Comparison of ENCODE assay signal across 34 cellular contexts in the genomic region with DNA sequence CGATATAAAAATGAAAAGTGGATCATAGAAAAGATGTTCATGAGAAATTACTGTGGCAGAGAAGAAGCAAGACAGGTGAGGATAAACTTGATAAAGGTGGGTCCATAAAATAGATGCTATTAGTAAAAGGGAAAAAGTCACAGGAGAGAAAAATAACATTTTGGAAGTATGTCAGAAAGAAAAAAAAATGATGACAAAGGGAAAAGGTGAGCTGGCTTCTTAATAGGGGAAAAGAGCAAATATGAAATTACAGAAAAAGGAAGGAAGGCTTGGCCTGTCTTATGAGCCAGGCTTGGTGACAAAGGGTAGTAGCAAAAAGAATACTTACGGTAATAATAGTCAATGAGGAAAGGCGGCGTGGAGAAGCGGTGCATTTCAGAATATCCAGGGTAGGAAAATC.
DNase-seq lines count a peak whose midpoint lies in the region; ATAC-seq, FAIRE-seq and TF ChIP-seq lines count a peak whose summit lies in the region.
"Had no signal": no experiment of that assay in that cellular context is flagged by ENCODE, and none has a peak within 500 bp of the region (broad histone marks: within the 10 kb centered on the region; RNA-seq: fewer than 3 reads in every experiment).

No MANE protein-coding gene starts in this region.

- no peak overlapping the region for H3K18ac ChIP-seq in IMR-90 (ENCODE audit: low read depth, low read length)

- no peaks in the 10 kb centered on the region for H3K79me2 ChIP-seq in K562 (ENCODE audit: control insufficient read depth, insufficient read depth, low read length)

- FAIRE-seq in A549 (lab: Jason Lieb, UNC) (no peak), K562 (lab: Jason Lieb, UNC) (no peak)
- FAIRE-seq: A204.1, D721Med had no signal

- in situ Hi-C loops in IMR-90 (cut with MboI; ENCODE audit: low sequenced_read_pairs) (no loop called here), K562 (cut with MboI) (no loop called here)

- ATAC-seq in A549 = no peak
- ATAC-seq in IMR-90 (ENCODE audit: low read depth) = no peak
- ATAC-seq in K562 = no peak
- no peak for ATAC-seq in GM18511 (IDR thresholded peaks at IDR 0.05; ENCODE audit: unreplicated experiment)
- ATAC-seq: CD8-positive, alpha-beta T cell had no signal

- no peaks in the 10 kb centered on the region for H3K79me1 ChIP-seq in IMR-90 (ENCODE audit: low read depth in 1 of 2, low read length in 2 of 2)

- H3K9me1 ChIP-seq in IMR-90 (ENCODE audit: insufficient read depth, low read length) = no peaks in the 10 kb centered on the region
- no peaks in the 10 kb centered on the region for H3K9me1 ChIP-seq in K562 (ENCODE audit: control insufficient read depth, insufficient read depth, low read length)

- H3K9me3 ChIP-seq in A549 (no peaks in the 10 kb centered on the region), IMR-90 (ENCODE audit: control insufficient read depth, insufficient read depth, low read length) (no peaks in the 10 kb centered on the region), K562 (replicated peaks; ENCODE audit: control insufficient read depth, insufficient read depth, low read depth, low read length) (no peaks in the 10 kb centered on the region), spleen (peaks cover 0 to 7% (median 0%) of the 10 kb centered on the region in 8 donors)
- H3K9me3 ChIP-seq: BE2C; BLaER1; BLaER1 treated with 17β-estradiol and CSF1 and Interleukin-3, amounts not matched to agents 10 nM and 100 nM; Caco-2 had no signal

- no peak overlapping the region for H4K91ac ChIP-seq in IMR-90 (ENCODE audit: insufficient read depth, low read depth, low read length)

- no peak overlapping the region for H3K23ac ChIP-seq in IMR-90 (ENCODE audit: low read depth, low read length)

- CTCF ChIA-PET in A549 (lab: Yijun Ruan, JAX) (no interaction called here), IMR-90 (lab: Yijun Ruan, JAX) (no interaction called here), K562 (lab: Yijun Ruan, JAX; ENCODE audit: low intra/inter-chr PET ratio) (no interaction called here)

- no peaks in the 10 kb centered on the region for H3K27me3 ChIP-seq in IMR-90 (ENCODE audit: control insufficient read depth, insufficient read depth, low read length)
- H3K27me3 ChIP-seq in K562 (ENCODE audit: control insufficient read depth in 2 of 2, insufficient read depth in 2 of 2, low read length in 2 of 2) = no peaks in the 10 kb centered on the region
- no peaks in the 10 kb centered on the region for H3K27me3 ChIP-seq in spleen (replicated peaks in 1 of 7)
- H3K27me3 ChIP-seq: BE2C; BLaER1; BLaER1 treated with 17β-estradiol and CSF1 and Interleukin-3, amounts not matched to agents 10 nM and 100 nM had no signal

- no peaks in the 10 kb centered on the region for H3K36me3 Mint-ChIP-seq in T-helper 2 cell treated with Interferon-gamma antibody and Interleukin-4, amounts not matched to agents 5 μg/mL and 100 μg/mL, for 36 hours (ENCODE audit: low read depth)
- H3K36me3 Mint-ChIP-seq: CD14-positive monocyte; CD4-positive, alpha-beta memory T cell; CD4-positive, CD25-positive, alpha-beta regulatory T cell; CD8-positive, alpha-beta memory T cell; CD8-positive, alpha-beta T cell had no signal

- H2BK120ac ChIP-seq in IMR-90 (ENCODE audit: low read depth, low read length) = no peak overlapping the region

- H2BK5ac ChIP-seq in IMR-90 (ENCODE audit: low read depth, low read length, poor library complexity, severe bottlenecking) = no peak overlapping the region

- no peak overlapping the region for H2AK9ac ChIP-seq in IMR-90 (replicated peaks; ENCODE audit: low read depth, low read length, poor library complexity)

- H3K27me3 Mint-ChIP-seq in T-helper 2 cell treated with Interferon-gamma antibody and Interleukin-4, amounts not matched to agents 5 μg/mL and 100 μg/mL, for 36 hours (ENCODE audit: low read depth) = no peaks in the 10 kb centered on the region
- H3K27me3 Mint-ChIP-seq: B cell; CD4-positive, alpha-beta memory T cell; CD4-positive, alpha-beta T cell; CD4-positive, CD25-positive, alpha-beta regulatory T cell had no signal

- peaks cover 7% of the 10 kb centered on the region for H3K9me3 Mint-ChIP-seq in T-helper 2 cell treated with Interferon-gamma antibody and Interleukin-4, amounts not matched to agents 5 μg/mL and 100 μg/mL, for 36 hours

- no peak overlapping the region for H2AFZ ChIP-seq in IMR-90 (replicated peaks; ENCODE audit: low read length, poor library complexity)
- no peak overlapping the region for H2AFZ ChIP-seq in K562 (ENCODE audit: low read depth, low read length)

- no peak overlapping the region for H3K56ac ChIP-seq in IMR-90 (ENCODE audit: extremely low read depth, insufficient read depth, low read length)

- no peak overlapping the region for H3K4me3 ChIP-seq in A549
- H3K4me3 ChIP-seq in IMR-90 (ENCODE audit: insufficient read depth, low read depth, low read length) = no peak overlapping the region
- no peak overlapping the region for H3K4me3 ChIP-seq in K562
- H3K4me3 ChIP-seq in spleen = no peak overlapping the region
- H3K4me3 ChIP-seq: BLaER1; BLaER1 treated with 17β-estradiol and CSF1 and Interleukin-3, amounts not matched to agents 10 nM and 100 nM had no signal

- no peak for TF ChIP-seq POLR2A in A549 (IDR thresholded peaks at IDR 0.05; ENCODE audit: low read length)
- TF ChIP-seq POLR2A in IMR-90 (IDR thresholded peaks at IDR 0.05; ENCODE audit: low read depth, low read length) = no peak
- no peak for TF ChIP-seq POLR2A in K562 (conservative IDR thresholded peaks at IDR 0.05)
- no peak for TF ChIP-seq POLR2A in spleen (IDR thresholded peaks at IDR 0.05)

- H3K4ac ChIP-seq in IMR-90 (ENCODE audit: low read depth, low read length) = no peak overlapping the region

- no peak for DNase-seq in A549 (ENCODE audit: low read depth in 1 of 2, low spot score in 1 of 2)
- no peak for DNase-seq in IMR-90
- no peak for DNase-seq in K562 (ENCODE audit: extremely low read depth in 1 of 4, low spot score in 3 of 4)
- DNase-seq in spleen = no peak
- DNase-seq in T-helper 2 cell treated with Interferon-gamma antibody and Interleukin-4, amounts not matched to agents 5 μg/mL and 100 μg/mL, for 36 hours (ENCODE audit: low spot score) = no peak
- DNase-seq: 8988T; ACHN; AML-193; BE2C; C1 segment of cervical spinal cord; Caco-2; Calu3; CD4-positive, alpha-beta memory T cell; CD4-positive, alpha-beta T cell; CD4-positive, CD25-positive, alpha-beta regulatory T cell; CD8-positive, alpha-beta memory T cell; CD8-positive, alpha-beta T cell; COR-L47; DMS 273 treated with DMSO at 0.1 percent for 48 hours; DMS153; DMS53; DMS79; DMS79 treated with DMSO at 0.1 percent for 48 hours; DND-41; EL had no signal

- dilution Hi-C loops in IMR-90 (cut with HindIII; ENCODE audit: low sequenced_read_pairs, unreplicated experiment) = no loop called here

- no peak overlapping the region for H3K9ac ChIP-seq in IMR-90 (ENCODE audit: low read depth, low read length)
- no peak overlapping the region for H3K9ac ChIP-seq in K562 (ENCODE audit: insufficient read depth in 1 of 2, low read depth in 2 of 2, low read length in 2 of 2)
- H3K9ac ChIP-seq: BLaER1; BLaER1 treated with 17β-estradiol and CSF1 and Interleukin-3, amounts not matched to agents 10 nM and 100 nM had no signal

- no peak overlapping the region for H3K14ac ChIP-seq in IMR-90 (replicated peaks; ENCODE audit: low read depth, low read length)

- no TSS peak for BruUV-seq in IMR-90 (replicated peaks; lab: Mats Ljungman, UMichigan)
- BruUV-seq in K562 (replicated peaks; lab: Mats Ljungman, UMichigan) = no TSS peak

- TF ChIP-seq CTCF in A549 (IDR thresholded peaks at IDR 0.05) (no peak), IMR-90 (conservative IDR thresholded peaks at IDR 0.05; ENCODE audit: low read depth, low read length) (no peak), K562 (IDR thresholded peaks at IDR 0.05 in 2 of 3, conservative IDR thresholded peaks at IDR 0.05 in 1 of 3; ENCODE audit: insufficient read depth in 2 of 3, low read depth in 1 of 3, low read length in 3 of 3) (no peak), spleen (IDR thresholded peaks at IDR 0.05 in 8 of 11, conservative IDR thresholded peaks at IDR 0.05 in 3 of 11) (no peak)

- no peak overlapping the region for H4K8ac ChIP-seq in IMR-90 (ENCODE audit: low read depth in 2 of 2, low read length in 2 of 2)

- H2BK15ac ChIP-seq in IMR-90 (ENCODE audit: low read depth, low read length) = no peak overlapping the region

- no peaks in the 10 kb centered on the region for H4K20me1 ChIP-seq in IMR-90 (ENCODE audit: insufficient read depth, low read length)
- H4K20me1 ChIP-seq in K562 (replicated peaks; ENCODE audit: control insufficient read depth, insufficient read depth, low read length) = no peaks in the 10 kb centered on the region
- H4K20me1 ChIP-seq: BLaER1; BLaER1 treated with 17β-estradiol and CSF1 and Interleukin-3, amounts not matched to agents 10 nM and 100 nM had no signal

- TF ChIP-seq EP300 in A549 (IDR thresholded peaks at IDR 0.05) (no peak), K562 (IDR thresholded peaks at IDR 0.05; ENCODE audit: low read length) (no peak)

- H3K4me1 Mint-ChIP-seq in T-helper 2 cell treated with Interferon-gamma antibody and Interleukin-4, amounts not matched to agents 5 μg/mL and 100 μg/mL, for 36 hours (ENCODE audit: low read depth) = no peaks in the 10 kb centered on the region
- H3K4me1 Mint-ChIP-seq: B cell; CD14-positive monocyte; CD4-positive, alpha-beta memory T cell; CD4-positive, CD25-positive, alpha-beta regulatory T cell; CD8-positive, alpha-beta memory T cell had no signal

- H3K4me1 ChIP-seq in A549 = no peaks in the 10 kb centered on the region
- H3K4me1 ChIP-seq in IMR-90 (ENCODE audit: control insufficient read depth, insufficient read depth, low read length) = no peaks in the 10 kb centered on the region
- H3K4me1 ChIP-seq in K562 (replicated peaks in 1 of 2; ENCODE audit: control insufficient read depth in 2 of 2, insufficient read depth in 2 of 2, low read length in 2 of 2) = no peaks in the 10 kb centered on the region
- H3K4me1 ChIP-seq in spleen = no peaks in the 10 kb centered on the region
- H3K4me1 ChIP-seq: BE2C, BLaER1, Caco-2 had no signal

- TF ChIP-seq RAD21 in A549 (conservative IDR thresholded peaks at IDR 0.05 in 1 of 2, IDR thresholded peaks at IDR 0.05 in 1 of 2) (no peak), IMR-90 (IDR thresholded peaks at IDR 0.05; ENCODE audit: low read length) (no peak), K562 (CRISPR knock-in tag; conservative IDR thresholded peaks at IDR 0.05 in 1 of 2, IDR thresholded peaks at IDR 0.05 in 1 of 2) (no peak)

- H2AK5ac ChIP-seq in IMR-90 (ENCODE audit: low read depth, low read length) = no peak overlapping the region

- no peak overlapping the region for H3K27ac Mint-ChIP-seq in T-helper 2 cell treated with Interferon-gamma antibody and Interleukin-4, amounts not matched to agents 5 μg/mL and 100 μg/mL, for 36 hours
- H3K27ac Mint-ChIP-seq: B cell; CD14-positive monocyte; CD4-positive, alpha-beta memory T cell; CD4-positive, alpha-beta T cell; CD4-positive, CD25-positive, alpha-beta regulatory T cell; CD8-positive, alpha-beta T cell had no signal

- H4K5ac ChIP-seq in IMR-90 (ENCODE audit: low read depth, low read length) = no peak overlapping the region

- H3K4me3 Mint-ChIP-seq in T-helper 2 cell treated with Interferon-gamma antibody and Interleukin-4, amounts not matched to agents 5 μg/mL and 100 μg/mL, for 36 hours = no peak overlapping the region
- H3K4me3 Mint-ChIP-seq: B cell; CD14-positive monocyte; CD4-positive, alpha-beta memory T cell; CD4-positive, alpha-beta T cell; CD4-positive, CD25-positive, alpha-beta regulatory T cell; CD8-positive, alpha-beta T cell had no signal

- H3K27ac ChIP-seq in A549 (no peak overlapping the region), IMR-90 (ENCODE audit: insufficient read depth, low read length) (no peak overlapping the region), K562 (ENCODE audit: extremely low read depth, low read depth, low read length) (no peak overlapping the region), spleen (no peak overlapping the region)
- H3K27ac ChIP-seq: 22Rv1; BLaER1; BLaER1 treated with 17β-estradiol and CSF1 and Interleukin-3, amounts not matched to agents 10 nM and 100 nM; C4-2B had no signal

- POLR2A ChIA-PET in A549 (lab: Yijun Ruan, JAX) = no interaction called here
- POLR2A ChIA-PET in IMR-90 (lab: Charles Lee; ENCODE audit: unreplicated experiment) = no interaction called here
- POLR2A ChIA-PET in K562 (lab: Yijun Ruan, JAX) = no interaction called here

- intact Hi-C loops in IMR-90 (cut with micrococcal nuclease) = no loop called here
- intact Hi-C loops in K562 (cut with micrococcal nuclease) = no loop called here
- intact Hi-C loops in spleen (cut with DNase I; ENCODE audit: low total_unique reads) = no loop called here

- no peak overlapping the region for H2BK20ac ChIP-seq in IMR-90 (ENCODE audit: low read depth, low read length)

- no peaks in the 10 kb centered on the region for H3K36me3 ChIP-seq in IMR-90 (ENCODE audit: control insufficient read depth, insufficient read depth, low read length)
- no peaks in the 10 kb centered on the region for H3K36me3 ChIP-seq in K562 (ENCODE audit: control insufficient read depth, insufficient read depth, low read length)
- no peaks in the 10 kb centered on the region for H3K36me3 ChIP-seq in spleen
- H3K36me3 ChIP-seq: BE2C; BLaER1; BLaER1 treated with 17β-estradiol and CSF1 and Interleukin-3, amounts not matched to agents 10 nM and 100 nM had no signal

- WGBS in A549 (ENCODE audit: missing lambda C conversion rate) = 79% methylated on average over 5 of the region's 5 CpGs
- 87 to 100% methylated on average over 1 to 4 of the region's 5 CpGs for WGBS in IMR-90 (ENCODE audit: extremely low coverage in 2 of 2, insufficient read length in 1 of 2), 2 experiments
- 4% methylated on average over 5 of the region's 5 CpGs for WGBS in K562 (ENCODE audit: insufficient coverage, low coverage, missing lambda C conversion rate)
- 82 to 96% (median 92%) methylated on average over 5 of the region's 5 CpGs for WGBS in spleen, 5 donors

- H3K4me2 ChIP-seq in A549 (no peak overlapping the region), IMR-90 (ENCODE audit: low read depth, low read length) (no peak overlapping the region), K562 (ENCODE audit: insufficient read depth, low read length) (no peak overlapping the region)
- H3K4me2 ChIP-seq: BLaER1 had no signal
